Comparison of ENCODE assay signal across 14 cellular contexts in the genomic region with DNA sequence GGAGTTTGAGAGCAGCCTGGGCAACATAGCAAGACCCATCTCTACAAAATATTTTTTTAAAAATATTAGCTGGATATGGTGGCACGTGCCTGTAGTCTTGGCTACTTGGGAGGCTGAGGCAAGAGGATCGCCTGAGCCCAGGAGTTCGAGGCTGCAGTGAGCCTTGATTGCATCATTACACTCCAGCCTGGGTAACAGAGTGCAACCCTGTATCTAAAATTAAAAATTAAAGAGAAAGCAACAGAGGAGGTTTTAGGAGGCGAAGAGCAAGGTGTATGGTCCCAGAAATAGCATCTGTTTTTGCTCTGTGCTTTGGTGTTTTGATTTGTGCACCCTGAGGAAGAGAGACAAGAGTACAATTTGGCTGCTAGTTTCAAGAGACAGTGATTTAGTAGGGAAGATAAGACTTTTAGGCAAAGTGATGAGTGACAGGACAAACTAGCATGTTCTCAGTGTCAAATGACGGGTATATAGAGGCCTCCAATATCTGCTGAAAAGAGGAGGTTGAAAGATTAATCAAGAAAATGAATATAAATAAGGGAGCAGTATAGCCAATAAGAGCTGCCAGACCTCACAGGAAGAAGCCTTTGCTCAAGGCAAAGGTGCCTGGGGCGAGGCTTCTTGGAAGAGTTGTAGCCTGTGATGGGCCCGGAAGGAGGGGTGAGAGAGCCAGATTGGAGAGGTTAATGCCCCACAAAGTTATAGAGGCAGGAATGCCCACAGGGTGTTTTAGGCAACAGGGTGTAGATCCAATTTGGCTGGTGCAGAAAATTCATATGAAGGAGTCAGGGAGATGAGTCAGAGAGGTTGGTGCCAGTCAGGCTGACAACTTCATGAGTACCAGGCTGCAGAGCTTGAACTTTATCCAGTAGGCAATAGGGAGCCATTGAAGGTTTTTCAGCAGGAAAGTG. TPM values are rescaled to one million over a fixed set of nuclear protein-coding genes. Genes with fewer than 3 reads are reported as not detected.
DNase-seq lines count a peak whose midpoint lies in the region; ATAC-seq and TF ChIP-seq lines count a peak whose summit lies in the region.
"Had no signal": no experiment of that assay in that cellular context is flagged by ENCODE, and none has a peak within 500 bp of the region (broad histone marks: within the 10 kb centered on the region; RNA-seq: fewer than 3 reads in every experiment).

No MANE protein-coding gene starts in this region.

- ATAC-seq in esophagus mucosa: peak; percentile 90
- no peak for ATAC-seq in activated naive CD8-positive, alpha-beta T cell treated with anti-CD3 and anti-CD28 coated beads, Interleukin-2, amount 50 U/mL, for 24 hours
- no peak for ATAC-seq in HG03280 (IDR thresholded peaks at IDR 0.05; ENCODE audit: unreplicated experiment)
- no peak for ATAC-seq in HG02973 (IDR thresholded peaks at IDR 0.05; ENCODE audit: unreplicated experiment)
- ATAC-seq: activated CD8-positive, alpha-beta T cell treated with anti-CD3 and anti-CD28 coated beads for 36 hours; naive thymus-derived CD8-positive, alpha-beta T cell had no signal

- H3K4me1 Mint-ChIP-seq in activated naive CD8-positive, alpha-beta T cell treated with anti-CD3 and anti-CD28 coated beads, Interleukin-2, amount 50 U/mL, for 24 hours: no peaks in the 10 kb centered on the region

- no peaks in the 10 kb centered on the region for H3K79me1 ChIP-seq in trophoblast cell (ENCODE audit: low read length)

- H3K36me3 Mint-ChIP-seq in activated naive CD8-positive, alpha-beta T cell treated with anti-CD3 and anti-CD28 coated beads, Interleukin-2, amount 50 U/mL, for 24 hours (ENCODE audit: low read depth): no peaks in the 10 kb centered on the region

- H3K27me3 Mint-ChIP-seq in activated naive CD8-positive, alpha-beta T cell treated with anti-CD3 and anti-CD28 coated beads, Interleukin-2, amount 50 U/mL, for 24 hours: peaks cover 30% of the 10 kb centered on the region

- BruUV-seq in A673 (replicated peaks; lab: Mats Ljungman, UMichigan): no TSS peak

- intact Hi-C loops in A673 (cut with micrococcal nuclease; ENCODE audit: unreplicated experiment): no loop called here

- no peak overlapping the region for H3K4ac ChIP-seq in trophoblast cell (ENCODE audit: low read depth, low read length)

- H3K36me3 ChIP-seq in A673 (ENCODE audit: insufficient read depth, low read length, poor library complexity, severe bottlenecking) (no peaks in the 10 kb centered on the region), trophoblast cell (ENCODE audit: control insufficient read depth in 1 of 2, insufficient read depth in 2 of 2, low read length in 2 of 2) (no peaks in the 10 kb centered on the region)

- no peaks in the 10 kb centered on the region for H3K79me2 ChIP-seq in trophoblast cell (ENCODE audit: control insufficient read depth, insufficient read depth, low read length, poor library complexity)

- no peak overlapping the region for H3K9ac ChIP-seq in trophoblast cell (ENCODE audit: low read length)

- no peak overlapping the region for H2BK120ac ChIP-seq in trophoblast cell (ENCODE audit: insufficient read depth, low read length, poor library complexity)

- POLR2A ChIA-PET in A673 (lab: Charles Lee; ENCODE audit: low non-redundant PET): no interaction called here
- POLR2A ChIA-PET in RWPE1 (lab: Yijun Ruan, JAX; ENCODE audit: low non-redundant PET): no interaction called here

- no peak overlapping the region for H2BK12ac ChIP-seq in trophoblast cell (ENCODE audit: low read length)

- H3K27ac ChIP-seq in A673 (ENCODE audit: low read depth, low read length, poor library complexity, severe bottlenecking): no peak overlapping the region
- H3K27ac ChIP-seq in RWPE1: peak overlapping the region; percentile 70
- H3K27ac ChIP-seq in trophoblast cell (ENCODE audit: low read depth, low read length): no peak overlapping the region
- H3K27ac ChIP-seq: PC-9 had no signal

- H2BK5ac ChIP-seq in trophoblast cell (ENCODE audit: low read depth, low read length, poor library complexity): no peak overlapping the region

- peaks cover 25% of the 10 kb centered on the region for H3K4me1 ChIP-seq in A673 (ENCODE audit: insufficient read depth, low read length, poor library complexity, severe bottlenecking)
- no peaks in the 10 kb centered on the region for H3K4me1 ChIP-seq in trophoblast cell (ENCODE audit: control insufficient read depth in 1 of 2, insufficient read depth in 2 of 2, low read length in 2 of 2)

- no peak overlapping the region for H3K4me2 ChIP-seq in trophoblast cell (ENCODE audit: low read length)
- H3K4me2 ChIP-seq: PC-9 had no signal

- no peak overlapping the region for H4K91ac ChIP-seq in trophoblast cell (ENCODE audit: low read depth, low read length)

- H3K27me3 ChIP-seq in A673 (replicated peaks; ENCODE audit: insufficient read depth, low read depth, low read length, poor library complexity) (no peaks in the 10 kb centered on the region), trophoblast cell (ENCODE audit: insufficient read depth, low read length) (peaks cover 2% of the 10 kb centered on the region)

- H3K9me3 Mint-ChIP-seq in activated naive CD8-positive, alpha-beta T cell treated with anti-CD3 and anti-CD28 coated beads, Interleukin-2, amount 50 U/mL, for 24 hours: no peaks in the 10 kb centered on the region
- H3K9me3 Mint-ChIP-seq: activated CD8-positive, alpha-beta T cell treated with anti-CD3 and anti-CD28 coated beads for 36 hours; naive thymus-derived CD8-positive, alpha-beta T cell had no signal

- no peak overlapping the region for H3K18ac ChIP-seq in trophoblast cell (ENCODE audit: low read length)

- H3K9me3 ChIP-seq in A673 (ENCODE audit: low read depth, low read length, poor library complexity, severe bottlenecking): no peaks in the 10 kb centered on the region
- peaks cover 2% of the 10 kb centered on the region for H3K9me3 ChIP-seq in trophoblast cell (ENCODE audit: insufficient read depth, low read depth, low read length)

- no CpG with 5 or more reads among the region's 7 CpGs for WGBS in trophoblast cell (ENCODE audit: extremely low coverage, insufficient coverage, insufficient read length)

- no peak overlapping the region for H4K8ac ChIP-seq in trophoblast cell (ENCODE audit: low read depth, low read length)

- H2AK5ac ChIP-seq in trophoblast cell (ENCODE audit: low read length): no peak overlapping the region

- no peak overlapping the region for H3K4me3 Mint-ChIP-seq in activated naive CD8-positive, alpha-beta T cell treated with anti-CD3 and anti-CD28 coated beads, Interleukin-2, amount 50 U/mL, for 24 hours
- H3K4me3 Mint-ChIP-seq: activated CD8-positive, alpha-beta T cell treated with anti-CD3 and anti-CD28 coated beads for 36 hours; naive thymus-derived CD8-positive, alpha-beta T cell had no signal

- H3K4me3 ChIP-seq in A673 (ENCODE audit: low read depth, low read length, poor library complexity, severe bottlenecking) (no peak overlapping the region), trophoblast cell (ENCODE audit: low read depth, low read length) (no peak overlapping the region)
- H3K4me3 ChIP-seq: PC-9, skin epidermis had no signal

- TF ChIP-seq CTCF in A673 (conservative IDR thresholded peaks at IDR 0.05; ENCODE audit: low read depth, low read length) (no peak), RWPE1 (conservative IDR thresholded peaks at IDR 0.05; ENCODE audit: low read depth) (no peak)

- H4K12ac ChIP-seq in trophoblast cell (ENCODE audit: low read depth, low read length): no peak overlapping the region

- CTCF ChIA-PET in A673 (lab: Charles Lee) (interaction anchor here (0.6 kb wide), 1 partner anchor 488 kb away, joined by 8 read pairs; no protein-coding TSS in a partner anchor), RWPE1 (lab: Yijun Ruan, JAX) (interaction anchor here (0.6 to 2.0 kb wide), 4 partner anchors 20 to 241 kb away, joined by 3 to 4 read pairs (median 3); no protein-coding TSS in a partner anchor)

- H2AFZ ChIP-seq in trophoblast cell (ENCODE audit: insufficient read depth, low read length, poor library complexity): no peak overlapping the region
- H2AFZ ChIP-seq: PC-9 had no signal

- DNase-seq in A673 (ENCODE audit: low spot score): peak; percentile 26
- peak; percentile 65 for DNase-seq in RWPE1 (ENCODE audit: low spot score)
- DNase-seq in trophoblast cell: no peak
- DNase-seq in activated naive CD8-positive, alpha-beta T cell treated with anti-CD3 and anti-CD28 coated beads, Interleukin-2, amount 50 U/mL, for 24 hours: no peak
- no peak for DNase-seq in hepatic stellate cell (ENCODE audit: low spot score)
- DNase-seq: activated CD8-positive, alpha-beta T cell treated with anti-CD3 and anti-CD28 coated beads for 36 hours; activated naive CD4-positive, alpha-beta T cell treated with Interleukin-2 at 50 U/mL for 16 hours; naive thymus-derived CD8-positive, alpha-beta T cell; PC-9; T-helper 9 cell had no signal

- peak overlapping the region; percentile 87 for H3K23ac ChIP-seq in trophoblast cell (ENCODE audit: low read length)

- H3K14ac ChIP-seq in trophoblast cell (ENCODE audit: low read length): no peak overlapping the region

- H3K27ac Mint-ChIP-seq in activated naive CD8-positive, alpha-beta T cell treated with anti-CD3 and anti-CD28 coated beads, Interleukin-2, amount 50 U/mL, for 24 hours: no peak overlapping the region
- H3K27ac Mint-ChIP-seq: activated CD8-positive, alpha-beta T cell treated with anti-CD3 and anti-CD28 coated beads for 36 hours; naive thymus-derived CD8-positive, alpha-beta T cell had no signal

RNA-seq across cellular contexts. Expression of a gene that starts 11.4 kb away (rescaled TPM):
- total RNA-seq in A673 (2021) (3.2 and 5.1 TPM in 2 replicates), esophagus mucosa (10.8 TPM)
- 0.01 and 0.03 TPM in 2 replicates for polyA plus RNA-seq in trophoblast cell (2013)
- total RNA-seq: PC-9 had no signal

Comparison
In these comparisons a context has a peak if more than half of its experiments do, and no peak if none do; other contexts are left out.
1. DNase-seq: peak in A673 (single experiment) and RWPE1 (single experiment); none in trophoblast cell (0 of 2), activated naive CD8-positive, alpha-beta T cell treated with anti-CD3 and anti-CD28 coated beads, Interleukin-2, amount 50 U/mL, for 24 hours (single experiment) and hepatic stellate cell (single experiment).